In genomic region chr7:2014391-2015241, GRCh38 we compare ENCODE assay signal across 19 cellular contexts.
DNase-seq lines count a peak whose midpoint lies in the region; ATAC-seq and TF ChIP-seq lines count a peak whose summit lies in the region.
"Had no signal": no experiment of that assay in that cellular context is flagged by ENCODE, and none has a peak within 500 bp of the region (broad histone marks: within the 10 kb centered on the region; RNA-seq: fewer than 3 reads in every experiment).

No MANE protein-coding gene starts in this region.

- H3K27ac ChIP-seq in foreskin keratinocyte (no peak overlapping the region), upper lobe of left lung (no peak overlapping the region)
- H3K27ac ChIP-seq: A549; BLaER1 treated with 17β-estradiol and CSF1 and Interleukin-3, amounts not matched to agents 10 nM and 100 nM; gastrocnemius medialis; KMS-11; vagina had no signal

- TF ChIP-seq CTCF in foreskin keratinocyte (conservative IDR thresholded peaks at IDR 0.05) (no peak), natural killer cell (IDR thresholded peaks at IDR 0.05) (no peak), upper lobe of left lung (IDR thresholded peaks at IDR 0.05) (no peak)

- peak; percentile 8 for DNase-seq in activated naive CD4-positive, alpha-beta T cell treated with anti-CD3 and anti-CD28 coated beads, Interleukin-2, amount 50 U/mL, for 16 hours
- no peak for DNase-seq in activated naive CD4-positive, alpha-beta T cell (lab: John Stamatoyannopoulos, UW)
- DNase-seq in foreskin keratinocyte (no peak), natural killer cell (peak; percentile 11), upper lobe of left lung (peak; percentile 19 to 81), SHP77 (lab: John Stamatoyannopoulos, UW) (no peak), NCI-H524 (lab: John Stamatoyannopoulos, UW) (no peak), NCI-H1092 (lab: John Stamatoyannopoulos, UW) (no peak)
- DNase-seq: activated CD4-positive, alpha-beta T cell treated with anti-CD3 and anti-CD28 coated beads, Interleukin-2, amount 50 U/mL, for 48 hours; activated naive CD8-positive, alpha-beta T cell treated with anti-CD3 and anti-CD28 coated beads, Interleukin-2, amount 50 U/mL, for 24 hours; activated T-cell treated with anti-CD3 and anti-CD28 coated beads, Interleukin-2, amount 50 U/mL, for 48 hours; NCI-H69; stimulated activated CD4-positive, alpha-beta T cell treated with anti-CD3 and anti-CD28 coated beads, Interleukin-2, amount 100 ng/mL, for 48 hours had no signal

- H3K27me3 Mint-ChIP-seq in natural killer cell (ENCODE audit: low read depth in 2 of 2): peaks cover 0 to 6% of the 10 kb centered on the region in 2 donors
- H3K27me3 Mint-ChIP-seq: activated naive CD8-positive, alpha-beta T cell treated with anti-CD3 and anti-CD28 coated beads, Interleukin-2, amount 50 U/mL, for 24 hours had no signal

- 97 to 99% methylated on average over 26 to 45 of the region's 47 CpGs for WGBS in upper lobe of left lung, 2 donors

- no peaks in the 10 kb centered on the region for H3K9me3 ChIP-seq in upper lobe of left lung
- H3K9me3 ChIP-seq: A549; BLaER1 treated with 17β-estradiol and CSF1 and Interleukin-3, amounts not matched to agents 10 nM and 100 nM; gastrocnemius medialis; vagina had no signal

- TF ChIP-seq EP300 in upper lobe of left lung (IDR thresholded peaks at IDR 0.05): no peak

- intact Hi-C loops in natural killer cell (cut with micrococcal nuclease): no loop called here

- H3K4me3 Mint-ChIP-seq in natural killer cell: no peak overlapping the region
- H3K4me3 Mint-ChIP-seq: activated naive CD8-positive, alpha-beta T cell treated with anti-CD3 and anti-CD28 coated beads, Interleukin-2, amount 50 U/mL, for 24 hours; GM23338 had no signal

- H3K4me3 ChIP-seq in upper lobe of left lung: no peak overlapping the region
- H3K4me3 ChIP-seq: A549; BLaER1 treated with 17β-estradiol and CSF1 and Interleukin-3, amounts not matched to agents 10 nM and 100 nM; gastrocnemius medialis; GM23338; vagina had no signal

- H3K4me1 ChIP-seq in foreskin keratinocyte: peaks cover 13% of the 10 kb centered on the region
- peaks cover 4 to 7% (median 5%) of the 10 kb centered on the region in 4 donors for H3K4me1 ChIP-seq in upper lobe of left lung
- H3K4me1 ChIP-seq: A549 had no signal

- no peaks in the 10 kb centered on the region for H3K9me3 Mint-ChIP-seq in natural killer cell
- H3K9me3 Mint-ChIP-seq: activated naive CD8-positive, alpha-beta T cell treated with anti-CD3 and anti-CD28 coated beads, Interleukin-2, amount 50 U/mL, for 24 hours; GM23338 had no signal

- H3K27me3 ChIP-seq in foreskin keratinocyte (no peaks in the 10 kb centered on the region), upper lobe of left lung (no peaks in the 10 kb centered on the region)
- H3K27me3 ChIP-seq: gastrocnemius medialis, vagina had no signal

- H3K36me3 ChIP-seq in upper lobe of left lung: peaks cover 0 to 22% (median 4%) of the 10 kb centered on the region in 4 donors
- H3K36me3 ChIP-seq: gastrocnemius medialis, vagina had no signal

- ATAC-seq in foreskin keratinocyte: peak; percentile 16
- no peak for ATAC-seq in natural killer cell
- ATAC-seq in upper lobe of left lung (ENCODE audit: low FRiP score in 2 of 2): no peak
- ATAC-seq: A549; activated naive CD8-positive, alpha-beta T cell treated with anti-CD3 and anti-CD28 coated beads, Interleukin-2, amount 50 U/mL, for 24 hours; gastrocnemius medialis; GM23338 had no signal

- peaks cover 21 to 40% of the 10 kb centered on the region in 2 donors for H3K4me1 Mint-ChIP-seq in natural killer cell

- H3K36me3 Mint-ChIP-seq in natural killer cell: no peaks in the 10 kb centered on the region

- TF ChIP-seq POLR2A in upper lobe of left lung (IDR thresholded peaks at IDR 0.05): no peak

- H3K27ac Mint-ChIP-seq in natural killer cell: no peak overlapping the region
- H3K27ac Mint-ChIP-seq: activated naive CD8-positive, alpha-beta T cell treated with anti-CD3 and anti-CD28 coated beads, Interleukin-2, amount 50 U/mL, for 24 hours had no signal

Comparison
In these comparisons a context has a peak if more than half of its experiments do, and no peak if none do; other contexts are left out.
1. DNase-seq: peak in activated naive CD4-positive, alpha-beta T cell treated with anti-CD3 and anti-CD28 coated beads, Interleukin-2, amount 50 U/mL, for 16 hours (single experiment), natural killer cell (single experiment) and upper lobe of left lung (2 of 2); none in activated naive CD4-positive, alpha-beta T cell (0 of 4), foreskin keratinocyte (0 of 2), SHP77 (0 of 2), NCI-H524 (0 of 2) and NCI-H1092 (single experiment).